Comparison of ENCODE assay signal across 8 cellular contexts in the genomic region with DNA sequence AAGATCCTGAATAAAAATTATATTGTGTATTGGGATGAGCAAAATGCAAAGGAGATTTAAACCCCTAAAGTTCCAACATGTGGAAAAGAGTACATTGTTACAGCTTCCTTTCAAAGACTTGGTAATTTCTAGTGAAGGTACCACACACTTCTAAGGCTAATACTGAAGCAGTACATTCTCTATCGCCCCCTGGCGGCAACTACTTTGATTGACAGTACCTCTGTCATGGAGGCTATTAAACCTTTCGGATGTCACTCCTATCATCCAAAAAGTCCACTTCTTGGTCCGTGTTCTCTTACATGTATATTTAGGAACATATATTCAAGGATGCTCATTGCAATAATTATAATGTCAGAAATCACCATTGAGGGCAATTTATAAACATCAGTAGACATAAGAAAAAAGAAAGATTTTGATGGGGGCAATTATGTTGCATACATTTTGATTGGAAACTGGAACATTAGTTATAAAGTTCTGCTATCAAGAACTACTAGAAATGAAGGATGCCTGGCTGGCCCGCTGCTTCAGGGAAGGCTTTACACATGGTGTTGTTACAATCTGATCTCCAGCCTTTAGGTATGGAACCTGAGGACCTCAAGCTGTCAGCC.
DNase-seq lines count a peak whose midpoint lies in the region; ATAC-seq and TF ChIP-seq lines count a peak whose summit lies in the region.

No MANE protein-coding gene starts in this region.

- peak overlapping the region; percentile 8; the same call in 1 of the 2 replicates for H3K4me2 ChIP-seq in OCI-LY1 (ENCODE audit: low read length)

- TF ChIP-seq EP300 in stomach (IDR thresholded peaks at IDR 0.05): no peak

- DNase-seq in Calu3: peak; percentile 80
- peak; percentile 46 for DNase-seq in activated CD8-positive, alpha-beta memory T cell treated with anti-CD3 and anti-CD28 coated beads, Interleukin-2, amount 50 U/mL, for 4 hours
- DNase-seq in natural killer cell treated with Interleukin-12 subunit alpha and Interleukin-12 subunit beta and Interleukin-15 and Interleukin-18, amount 100 ng/mL, for 72 hours (ENCODE audit: low spot score): peak; percentile 69
- peak; percentile 85 for DNase-seq in stomach

- H3K36me3 ChIP-seq in OCI-LY1 (ENCODE audit: insufficient read depth, low read length): no peaks in the 10 kb centered on the region
- H3K36me3 ChIP-seq in stomach: no peaks in the 10 kb centered on the region

- WGBS in stomach, 5 donors: 14 to 22% (median 17%) methylated on average over 5 of the region's 5 CpGs

- no TSS peak for BruUV-seq in Calu3 (replicated peaks; lab: Mats Ljungman, UMichigan)

- peaks cover 13% of the 10 kb centered on the region for H3K4me1 Mint-ChIP-seq in Calu3 (ENCODE audit: low read depth, unreplicated experiment)
- no peaks in the 10 kb centered on the region for H3K4me1 Mint-ChIP-seq in natural killer cell treated with Interleukin-12 subunit alpha and Interleukin-12 subunit beta and Interleukin-15 and Interleukin-18, amount 100 ng/mL, for 72 hours (ENCODE audit: low read depth in 2 of 2)

- no peaks in the 10 kb centered on the region for H3K27me3 Mint-ChIP-seq in Calu3 (ENCODE audit: unreplicated experiment)
- H3K27me3 Mint-ChIP-seq in natural killer cell treated with Interleukin-12 subunit alpha and Interleukin-12 subunit beta and Interleukin-15 and Interleukin-18, amount 100 ng/mL, for 72 hours: no peaks in the 10 kb centered on the region

- H3K4me1 ChIP-seq in OCI-LY1 (ENCODE audit: insufficient read depth, low read length, severe bottlenecking): peaks cover 34% of the 10 kb centered on the region
- no peaks in the 10 kb centered on the region for H3K4me1 ChIP-seq in stomach

- H3K79me2 ChIP-seq in OCI-LY1 (ENCODE audit: insufficient read depth, low read length): no peaks in the 10 kb centered on the region

- H3K27ac Mint-ChIP-seq in Calu3 (ENCODE audit: unreplicated experiment): no peak overlapping the region
- H3K27ac Mint-ChIP-seq in natural killer cell treated with Interleukin-12 subunit alpha and Interleukin-12 subunit beta and Interleukin-15 and Interleukin-18, amount 100 ng/mL, for 72 hours: no peak overlapping the region

- ATAC-seq in GM21367 (IDR thresholded peaks at IDR 0.05; ENCODE audit: unreplicated experiment) (peak; percentile 99), HG03575 (IDR thresholded peaks at IDR 0.05; ENCODE audit: extremely low read depth, insufficient number of reproducible peaks, low FRiP score, unreplicated experiment) (peak; percentile 99), esophagus mucosa (peak; percentile 52)
- ATAC-seq in natural killer cell treated with Interleukin-12 subunit alpha and Interleukin-12 subunit beta and Interleukin-15 and Interleukin-18, amount 100 ng/mL, for 72 hours: no peak

- TF ChIP-seq POLR2A in stomach (IDR thresholded peaks at IDR 0.05): no peak

- H3K27me3 ChIP-seq in OCI-LY1 (ENCODE audit: insufficient read depth, low read length): no peaks in the 10 kb centered on the region
- no peaks in the 10 kb centered on the region for H3K27me3 ChIP-seq in stomach

- H3K27ac ChIP-seq in OCI-LY1 (ENCODE audit: low read depth, low read length, poor library complexity, severe bottlenecking): peak overlapping the region; percentile 58
- no peak overlapping the region for H3K27ac ChIP-seq in stomach

- H3K9me3 ChIP-seq in OCI-LY1 (ENCODE audit: low read length) (no peaks in the 10 kb centered on the region), stomach (no peaks in the 10 kb centered on the region)

- no peak overlapping the region for H3K9ac ChIP-seq in OCI-LY1 (ENCODE audit: low read length)

- no peaks in the 10 kb centered on the region for H3K9me3 Mint-ChIP-seq in Calu3 (ENCODE audit: low read depth, unreplicated experiment)
- H3K9me3 Mint-ChIP-seq in natural killer cell treated with Interleukin-12 subunit alpha and Interleukin-12 subunit beta and Interleukin-15 and Interleukin-18, amount 100 ng/mL, for 72 hours: no peaks in the 10 kb centered on the region

- no peaks in the 10 kb centered on the region for H4K20me1 ChIP-seq in OCI-LY1 (ENCODE audit: insufficient read depth, low read length)

- CTCF ChIA-PET in Calu3 (lab: Charles Lee): interaction anchor here (0.7 to 1.8 kb wide), 3 partner anchors 71 to 494 kb away, joined by 3 to 17 read pairs (median 3); no protein-coding TSS in a partner anchor

- no peak overlapping the region for H3K4me3 ChIP-seq in OCI-LY1 (ENCODE audit: low read depth, low read length, poor library complexity, severe bottlenecking)
- no peak overlapping the region for H3K4me3 ChIP-seq in stomach

- TF ChIP-seq CTCF in Calu3 (IDR thresholded peaks at IDR 0.05; ENCODE audit: unreplicated experiment) (peak; percentile 84), OCI-LY1 (IDR thresholded peaks at IDR 0.05; ENCODE audit: low read length) (peak; percentile 81), stomach (IDR thresholded peaks at IDR 0.05) (peak in 5 of 7 experiments; percentile 49 to 70 (median 53))

- intact Hi-C loops in Calu3 (cut with micrococcal nuclease; ENCODE audit: unreplicated experiment): loop anchor here (1.0 kb wide), 2 partner anchors 73 to 124 kb away; no protein-coding TSS in a partner anchor
- intact Hi-C loops in stomach (cut with DNase I; ENCODE audit: low total_unique reads): no loop called here

- H3K9me2 ChIP-seq in OCI-LY1 (ENCODE audit: low read depth, low read length): no peaks in the 10 kb centered on the region

- no peaks in the 10 kb centered on the region for H3K36me3 Mint-ChIP-seq in Calu3 (ENCODE audit: insufficient read depth, unreplicated experiment)
- no peaks in the 10 kb centered on the region for H3K36me3 Mint-ChIP-seq in natural killer cell treated with Interleukin-12 subunit alpha and Interleukin-12 subunit beta and Interleukin-15 and Interleukin-18, amount 100 ng/mL, for 72 hours

- H3K4me3 Mint-ChIP-seq in Calu3 (ENCODE audit: low read depth, unreplicated experiment): no peak overlapping the region
- H3K4me3 Mint-ChIP-seq in natural killer cell treated with Interleukin-12 subunit alpha and Interleukin-12 subunit beta and Interleukin-15 and Interleukin-18, amount 100 ng/mL, for 72 hours: no peak overlapping the region

- no peak overlapping the region for H2AFZ ChIP-seq in OCI-LY1 (ENCODE audit: low read length)

- H3F3A ChIP-seq in OCI-LY1 (ENCODE audit: insufficient read depth, low read length): no peaks in the 10 kb centered on the region

Comparison
In these comparisons a context has a peak if more than half of its experiments do, and no peak if none do; other contexts are left out.
1. ATAC-seq: peak in GM21367 (single experiment), HG03575 (single experiment) and esophagus mucosa (single experiment); none in natural killer cell treated with Interleukin-12 subunit alpha and Interleukin-12 subunit beta and Interleukin-15 and Interleukin-18, amount 100 ng/mL, for 72 hours (0 of 2).
2. Peak in every context shown above with its lines, with median percentiles within 50 percentile points of each other: DNase-seq and CTCF ChIP-seq.